Comparison of ENCODE assay signal across 1 cellular context in the genomic region with DNA sequence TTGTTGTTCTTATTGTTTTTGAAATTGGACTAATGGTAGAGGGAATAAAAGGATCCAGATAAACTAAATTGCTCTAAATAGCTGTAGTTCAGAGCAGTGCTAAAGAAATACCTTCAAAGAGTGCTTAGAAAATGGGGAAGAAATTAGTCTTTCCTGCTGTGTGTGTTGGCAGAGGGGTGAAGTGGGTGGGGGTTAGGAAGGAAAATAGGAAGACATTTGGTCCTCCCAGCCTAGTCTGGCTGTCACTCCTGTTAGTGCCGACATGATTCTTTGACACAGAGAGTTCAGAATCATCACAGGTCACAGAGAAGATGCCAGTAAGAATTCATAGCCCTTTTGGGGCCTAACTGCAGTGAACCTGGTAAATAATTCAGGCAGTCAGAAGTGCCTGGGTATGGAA.
TF ChIP-seq lines count a peak whose summit lies in the region.

No MANE protein-coding gene starts in this region.

TF ChIP-seq in SK-N-SH, 30 proteins besides CTCF, POLR2A, EP300 and RAD21 (continued from another document):
- TF ChIP-seq, protein P1, sequence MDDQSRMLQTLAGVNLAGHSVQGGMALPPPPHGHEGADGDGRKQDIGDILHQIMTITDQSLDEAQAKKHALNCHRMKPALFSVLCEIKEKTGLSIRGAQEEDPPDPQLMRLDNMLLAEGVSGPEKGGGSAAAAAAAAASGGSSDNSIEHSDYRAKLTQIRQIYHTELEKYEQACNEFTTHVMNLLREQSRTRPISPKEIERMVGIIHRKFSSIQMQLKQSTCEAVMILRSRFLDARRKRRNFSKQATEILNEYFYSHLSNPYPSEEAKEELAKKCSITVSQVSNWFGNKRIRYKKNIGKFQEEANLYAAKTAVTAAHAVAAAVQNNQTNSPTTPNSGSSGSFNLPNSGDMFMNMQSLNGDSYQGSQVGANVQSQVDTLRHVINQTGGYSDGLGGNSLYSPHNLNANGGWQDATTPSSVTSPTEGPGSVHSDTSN (IDR thresholded peaks at IDR 0.05): no peak
- TF ChIP-seq, protein P2, sequence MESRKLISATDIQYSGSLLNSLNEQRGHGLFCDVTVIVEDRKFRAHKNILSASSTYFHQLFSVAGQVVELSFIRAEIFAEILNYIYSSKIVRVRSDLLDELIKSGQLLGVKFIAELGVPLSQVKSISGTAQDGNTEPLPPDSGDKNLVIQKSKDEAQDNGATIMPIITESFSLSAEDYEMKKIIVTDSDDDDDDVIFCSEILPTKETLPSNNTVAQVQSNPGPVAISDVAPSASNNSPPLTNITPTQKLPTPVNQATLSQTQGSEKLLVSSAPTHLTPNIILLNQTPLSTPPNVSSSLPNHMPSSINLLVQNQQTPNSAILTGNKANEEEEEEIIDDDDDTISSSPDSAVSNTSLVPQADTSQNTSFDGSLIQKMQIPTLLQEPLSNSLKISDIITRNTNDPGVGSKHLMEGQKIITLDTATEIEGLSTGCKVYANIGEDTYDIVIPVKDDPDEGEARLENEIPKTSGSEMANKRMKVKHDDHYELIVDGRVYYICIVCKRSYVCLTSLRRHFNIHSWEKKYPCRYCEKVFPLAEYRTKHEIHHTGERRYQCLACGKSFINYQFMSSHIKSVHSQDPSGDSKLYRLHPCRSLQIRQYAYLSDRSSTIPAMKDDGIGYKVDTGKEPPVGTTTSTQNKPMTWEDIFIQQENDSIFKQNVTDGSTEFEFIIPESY (IDR thresholded peaks at IDR 0.05; ENCODE audit: borderline replicate concordance, low read depth): no peak
- TF ChIP-seq CHD2 (IDR thresholded peaks at IDR 0.05; ENCODE audit: low read length, partially characterized antibody) (no peak), NFIC (IDR thresholded peaks at IDR 0.05; ENCODE audit: borderline replicate concordance) (no peak), SMC3 (IDR thresholded peaks at IDR 0.05; ENCODE audit: low read depth, low read length) (no peak), YY1 (IDR thresholded peaks at IDR 0.05; ENCODE audit: low read depth) (no peak)
- TF ChIP-seq, protein P3, sequence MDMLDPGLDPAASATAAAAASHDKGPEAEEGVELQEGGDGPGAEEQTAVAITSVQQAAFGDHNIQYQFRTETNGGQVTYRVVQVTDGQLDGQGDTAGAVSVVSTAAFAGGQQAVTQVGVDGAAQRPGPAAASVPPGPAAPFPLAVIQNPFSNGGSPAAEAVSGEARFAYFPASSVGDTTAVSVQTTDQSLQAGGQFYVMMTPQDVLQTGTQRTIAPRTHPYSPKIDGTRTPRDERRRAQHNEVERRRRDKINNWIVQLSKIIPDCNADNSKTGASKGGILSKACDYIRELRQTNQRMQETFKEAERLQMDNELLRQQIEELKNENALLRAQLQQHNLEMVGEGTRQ (IDR thresholded peaks at IDR 0.05; ENCODE audit: borderline replicate concordance, low read depth, low read length): no peak
- TF ChIP-seq, protein P4, sequence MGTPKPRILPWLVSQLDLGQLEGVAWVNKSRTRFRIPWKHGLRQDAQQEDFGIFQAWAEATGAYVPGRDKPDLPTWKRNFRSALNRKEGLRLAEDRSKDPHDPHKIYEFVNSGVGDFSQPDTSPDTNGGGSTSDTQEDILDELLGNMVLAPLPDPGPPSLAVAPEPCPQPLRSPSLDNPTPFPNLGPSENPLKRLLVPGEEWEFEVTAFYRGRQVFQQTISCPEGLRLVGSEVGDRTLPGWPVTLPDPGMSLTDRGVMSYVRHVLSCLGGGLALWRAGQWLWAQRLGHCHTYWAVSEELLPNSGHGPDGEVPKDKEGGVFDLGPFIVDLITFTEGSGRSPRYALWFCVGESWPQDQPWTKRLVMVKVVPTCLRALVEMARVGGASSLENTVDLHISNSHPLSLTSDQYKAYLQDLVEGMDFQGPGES (IDR thresholded peaks at IDR 0.05; ENCODE audit: low read depth, low read length): no peak
